12 cellular contexts compared by ENCODE assay signal in the genomic region with DNA sequence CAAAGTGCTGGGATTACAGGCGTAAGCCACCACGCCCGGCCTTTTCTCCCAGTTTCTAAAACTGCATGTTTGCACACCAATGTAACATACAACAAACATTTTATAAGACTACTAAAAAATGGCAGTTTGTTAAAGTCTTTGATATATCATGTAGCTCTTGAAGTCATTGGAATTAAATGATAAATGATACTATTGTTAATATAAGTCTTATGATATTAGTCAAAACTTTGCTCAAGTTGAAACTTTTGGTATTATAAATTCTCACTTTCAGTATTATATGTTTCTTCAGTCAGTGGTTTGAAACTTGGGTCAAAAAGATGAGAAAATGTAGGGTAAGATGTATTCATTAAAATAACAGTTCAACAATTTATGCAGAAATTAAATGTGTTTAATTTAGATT.
DNase-seq lines count a peak whose midpoint lies in the region; ATAC-seq lines count a peak whose summit lies in the region.
"Had no signal": no experiment of that assay in that cellular context is flagged by ENCODE, and none has a peak within 500 bp of the region (broad histone marks: within the 10 kb centered on the region; RNA-seq: fewer than 3 reads in every experiment).

No MANE protein-coding gene starts in this region.

- no peaks in the 10 kb centered on the region for H3K27me3 Mint-ChIP-seq in activated T-cell treated with anti-CD3 and anti-CD28 coated beads, Interleukin-2, amount 50 U/mL, for 24 hours
- H3K27me3 Mint-ChIP-seq in activated T-helper 1 cell treated with anti-CD3 and anti-CD28 coated beads, Interleukin-12 subunit alpha, Interleukin-12 subunit beta, Interleukin-2, Interleukin-4 antibody, amounts not matched to agents 30 ng/mL and 10 ng/mL and 1 ng/mL, durations not matched to agents 14 hours and 24 hours and 36 hours (ENCODE audit: insufficient read depth): peaks cover 3% of the 10 kb centered on the region

- H3K9me3 Mint-ChIP-seq in activated T-cell treated with anti-CD3 and anti-CD28 coated beads, Interleukin-2, amount 50 U/mL, for 24 hours: peaks cover 15% of the 10 kb centered on the region
- peaks cover 22% of the 10 kb centered on the region for H3K9me3 Mint-ChIP-seq in activated T-helper 1 cell treated with anti-CD3 and anti-CD28 coated beads, Interleukin-12 subunit alpha, Interleukin-12 subunit beta, Interleukin-2, Interleukin-4 antibody, amounts not matched to agents 30 ng/mL and 10 ng/mL and 1 ng/mL, durations not matched to agents 14 hours and 24 hours and 36 hours

- ATAC-seq in HG02588 (IDR thresholded peaks at IDR 0.05; ENCODE audit: unreplicated experiment) (peak; percentile 63), HG03354 (IDR thresholded peaks at IDR 0.05; ENCODE audit: poor library complexity, severe bottlenecking, unreplicated experiment) (peak; percentile 40)
- ATAC-seq in stimulated activated naive CD8-positive, alpha-beta T cell treated with anti-CD3 and anti-CD28 coated beads, Interleukin-15, Interleukin-2, amounts not matched to agents 100 U/mL and 50 U/mL, for 24 hours: peak; percentile 63

- H3K27ac Mint-ChIP-seq in activated T-cell treated with anti-CD3 and anti-CD28 coated beads, Interleukin-2, amount 50 U/mL, for 24 hours: peak overlapping the region; percentile 90
- H3K27ac Mint-ChIP-seq in activated T-helper 1 cell treated with anti-CD3 and anti-CD28 coated beads, Interleukin-12 subunit alpha, Interleukin-12 subunit beta, Interleukin-2, Interleukin-4 antibody, amounts not matched to agents 30 ng/mL and 10 ng/mL and 1 ng/mL, durations not matched to agents 14 hours and 24 hours and 36 hours: no peak overlapping the region

- H3K4me3 Mint-ChIP-seq in activated T-cell treated with anti-CD3 and anti-CD28 coated beads, Interleukin-2, amount 50 U/mL, for 24 hours: peak overlapping the region; percentile 53
- no peak overlapping the region for H3K4me3 Mint-ChIP-seq in activated T-helper 1 cell treated with anti-CD3 and anti-CD28 coated beads, Interleukin-12 subunit alpha, Interleukin-12 subunit beta, Interleukin-2, Interleukin-4 antibody, amounts not matched to agents 30 ng/mL and 10 ng/mL and 1 ng/mL, durations not matched to agents 14 hours and 24 hours and 36 hours

- peaks cover 5% of the 10 kb centered on the region for H3K36me3 Mint-ChIP-seq in activated T-cell treated with anti-CD3 and anti-CD28 coated beads, Interleukin-2, amount 50 U/mL, for 24 hours (ENCODE audit: low read depth)
- peaks cover 4% of the 10 kb centered on the region for H3K36me3 Mint-ChIP-seq in activated T-helper 1 cell treated with anti-CD3 and anti-CD28 coated beads, Interleukin-12 subunit alpha, Interleukin-12 subunit beta, Interleukin-2, Interleukin-4 antibody, amounts not matched to agents 30 ng/mL and 10 ng/mL and 1 ng/mL, durations not matched to agents 14 hours and 24 hours and 36 hours (ENCODE audit: low read depth)

- peak; percentile 39 for DNase-seq in activated T-cell treated with anti-CD3 and anti-CD28 coated beads, Interleukin-2, amount 50 U/mL, for 24 hours
- no peak for DNase-seq in activated T-cell treated with anti-CD3 and anti-CD28 coated beads for 4 hours
- DNase-seq in stimulated activated naive CD8-positive, alpha-beta T cell treated with anti-CD3 and anti-CD28 coated beads, Interleukin-15, Interleukin-2, amounts not matched to agents 100 U/mL and 50 U/mL, for 24 hours: no peak
- DNase-seq in retina: no peak
- no peak for DNase-seq in COLO668 (lab: John Stamatoyannopoulos, UW; ENCODE audit: unreplicated experiment)
- no peak for DNase-seq in activated T-helper 1 cell treated with anti-CD3 and anti-CD28 coated beads, Interleukin-12 subunit alpha, Interleukin-12 subunit beta, Interleukin-2, Interleukin-4 antibody, amounts not matched to agents 30 ng/mL and 10 ng/mL and 1 ng/mL, durations not matched to agents 14 hours and 24 hours and 36 hours (ENCODE audit: low spot score)
- DNase-seq: amniotic stem cell; mesendoderm; NCI-H226; stimulated activated CD4-positive, alpha-beta T cell treated with anti-CD3 and anti-CD28 coated beads, Interleukin-15, amount 100 ng/mL, for 24 hours had no signal

- peaks cover 28% of the 10 kb centered on the region for H3K4me1 Mint-ChIP-seq in activated T-cell treated with anti-CD3 and anti-CD28 coated beads, Interleukin-2, amount 50 U/mL, for 24 hours (ENCODE audit: low read depth)
- peaks cover 15% of the 10 kb centered on the region for H3K4me1 Mint-ChIP-seq in activated T-helper 1 cell treated with anti-CD3 and anti-CD28 coated beads, Interleukin-12 subunit alpha, Interleukin-12 subunit beta, Interleukin-2, Interleukin-4 antibody, amounts not matched to agents 30 ng/mL and 10 ng/mL and 1 ng/mL, durations not matched to agents 14 hours and 24 hours and 36 hours (ENCODE audit: low read depth)

- intact Hi-C loops in activated T-helper 1 cell treated with anti-CD3 and anti-CD28 coated beads, Interleukin-12 subunit alpha, Interleukin-12 subunit beta, Interleukin-2, Interleukin-4 antibody, amounts not matched to agents 30 ng/mL and 10 ng/mL and 1 ng/mL, durations not matched to agents 14 hours and 24 hours and 36 hours (cut with micrococcal nuclease): loop anchor here (1.0 to 5.0 kb wide), 3 partner anchors 33 to 472 kb away; no protein-coding TSS in a partner anchor
